13 cellular contexts compared by ENCODE assay signal in the genomic region with DNA sequence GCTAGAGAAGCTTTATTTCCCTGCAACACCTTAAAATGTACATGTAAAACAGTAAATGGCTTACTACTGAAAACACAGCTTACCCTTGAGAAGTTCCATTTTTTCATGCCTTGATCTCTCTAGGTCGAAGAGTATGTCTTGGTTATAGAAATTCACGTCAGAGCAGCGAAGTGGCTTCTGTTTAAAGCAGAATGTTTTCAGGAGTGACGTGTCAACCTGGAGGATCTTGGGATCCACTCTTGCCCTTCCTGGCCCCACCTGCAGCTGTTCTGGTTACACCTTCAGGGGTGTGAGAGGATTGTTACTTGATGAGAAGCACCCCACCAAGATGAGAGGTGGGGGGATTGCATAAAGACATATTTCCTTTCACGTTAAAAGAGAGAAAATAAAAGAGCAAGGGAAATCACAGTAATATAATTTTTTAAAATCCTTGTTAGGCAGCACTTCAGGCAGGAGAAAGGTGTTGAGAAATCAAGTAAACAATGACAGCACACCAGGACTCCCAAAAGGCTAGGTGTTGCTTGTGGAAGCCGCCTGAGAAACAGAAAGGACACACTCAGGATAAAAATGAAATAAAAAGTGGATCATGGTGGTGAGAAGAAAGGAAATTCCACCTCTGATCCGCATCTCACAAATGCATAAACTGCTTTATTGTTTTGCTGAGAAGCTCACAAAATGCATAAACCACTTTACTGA.
A peak's percentile ranks its signal among the peaks of the same experiment; 100 is the strongest.
DNase-seq lines count a peak whose midpoint lies in the region; ATAC-seq and TF ChIP-seq lines count a peak whose summit lies in the region.
"Had no signal": no experiment of that assay in that cellular context is flagged by ENCODE, and none has a peak within 500 bp of the region (broad histone marks: within the 10 kb centered on the region; RNA-seq: fewer than 3 reads in every experiment).

No MANE protein-coding gene starts in this region.

- DNase-seq in Panc1 (ENCODE audit: low read depth, low spot score): no peak
- peak; percentile 4 for DNase-seq in islet precursor cell
- no peak for DNase-seq in right lobe of liver
- DNase-seq in type B pancreatic cell (ENCODE audit: extremely low spot score, unreplicated experiment): no peak
- no peak for DNase-seq in NCI-H2227 (lab: John Stamatoyannopoulos, UW; ENCODE audit: unreplicated experiment)
- DNase-seq in mesenteric fat pad (ENCODE audit: low spot score): no peak
- DNase-seq: Caco-2; CD4-positive, CD25-positive, alpha-beta regulatory T cell; GDM1; H9 had no signal

- H3K9me3 ChIP-seq in Panc1 (ENCODE audit: control insufficient read depth, insufficient read depth, low read depth, low read length): no peaks in the 10 kb centered on the region
- H3K9me3 ChIP-seq in right lobe of liver: no peaks in the 10 kb centered on the region
- H3K9me3 ChIP-seq: BLaER1 treated with 17β-estradiol and CSF1 and Interleukin-3, amounts not matched to agents 10 nM and 100 nM; Caco-2 had no signal

- no peak for TF ChIP-seq POLR2A in right lobe of liver (IDR thresholded peaks at IDR 0.05)

- no peaks in the 10 kb centered on the region for H3K9me3 Mint-ChIP-seq in type B pancreatic cell
- H3K9me3 Mint-ChIP-seq: CD4-positive, CD25-positive, alpha-beta regulatory T cell; H9 had no signal

- intact Hi-C loops in Panc1 (cut with micrococcal nuclease; ENCODE audit: unreplicated experiment) (no loop called here), right lobe of liver (cut with DNase I) (no loop called here)

- peaks cover 4% of the 10 kb centered on the region for H3K27me3 Mint-ChIP-seq in type B pancreatic cell

- H3K4me3 Mint-ChIP-seq in type B pancreatic cell: peak overlapping the region; percentile 10
- H3K4me3 Mint-ChIP-seq: B cell; CD4-positive, CD25-positive, alpha-beta regulatory T cell; H9 had no signal

- H3K36me3 ChIP-seq in Panc1 (ENCODE audit: control insufficient read depth, insufficient read depth, low read length) (no peaks in the 10 kb centered on the region), right lobe of liver (no peaks in the 10 kb centered on the region)
- H3K36me3 ChIP-seq: BLaER1 treated with 17β-estradiol and CSF1 and Interleukin-3, amounts not matched to agents 10 nM and 100 nM had no signal

- BruUV-seq in Panc1 (replicated peaks; lab: Mats Ljungman, UMichigan): no TSS peak

- H3K36me3 Mint-ChIP-seq in type B pancreatic cell: peaks cover 3% of the 10 kb centered on the region
- H3K36me3 Mint-ChIP-seq: CD4-positive, CD25-positive, alpha-beta regulatory T cell had no signal

- no peak overlapping the region for H3K4me3 ChIP-seq in Panc1 (ENCODE audit: low read depth in 2 of 2, low read length in 2 of 2)
- H3K4me3 ChIP-seq in right lobe of liver: no peak overlapping the region
- H3K4me3 ChIP-seq: BLaER1 treated with 17β-estradiol and CSF1 and Interleukin-3, amounts not matched to agents 10 nM and 100 nM had no signal

- H3K4me1 ChIP-seq in Panc1 (ENCODE audit: control insufficient read depth, insufficient read depth, low read length) (peaks cover 3% of the 10 kb centered on the region), right lobe of liver (peaks cover 0 to 7% (median 0%) of the 10 kb centered on the region in 4 donors)
- H3K4me1 ChIP-seq: BLaER1 treated with 17β-estradiol and CSF1 and Interleukin-3, amounts not matched to agents 10 nM and 100 nM had no signal

- in situ Hi-C loops in Panc1 (cut with HindIII; ENCODE audit: low pct_unique_long_range_greater_than_20kb, low sequenced_read_pairs): no loop called here

- CTCF ChIA-PET in Panc1 (lab: Charles Lee): no interaction called here

- no peak for ATAC-seq in Panc1
- peak; percentile 45 to 82 (median 62) for ATAC-seq in right lobe of liver
- ATAC-seq in GM18519 (IDR thresholded peaks at IDR 0.05; ENCODE audit: low FRiP score, unreplicated experiment): no peak

- peaks cover 38% of the 10 kb centered on the region for H3K4me1 Mint-ChIP-seq in type B pancreatic cell (ENCODE audit: unreplicated experiment)
- H3K4me1 Mint-ChIP-seq: B cell; CD4-positive, CD25-positive, alpha-beta regulatory T cell had no signal

- peak overlapping the region; percentile 26; the same call in 1 of the 2 replicates for H3K27ac ChIP-seq in Panc1 (ENCODE audit: low read length)
- no peak overlapping the region for H3K27ac ChIP-seq in right lobe of liver
- H3K27ac ChIP-seq: BLaER1 treated with 17β-estradiol and CSF1 and Interleukin-3, amounts not matched to agents 10 nM and 100 nM had no signal

- H3K27ac Mint-ChIP-seq in type B pancreatic cell: no peak overlapping the region
- H3K27ac Mint-ChIP-seq: B cell had no signal

- no peak for TF ChIP-seq CTCF in Panc1 (IDR thresholded peaks at IDR 0.05)
- no peak for TF ChIP-seq CTCF in right lobe of liver (IDR thresholded peaks at IDR 0.05)
- no peak for TF ChIP-seq CTCF in type B pancreatic cell (conservative IDR thresholded peaks at IDR 0.05)

- WGBS in right lobe of liver (ENCODE audit: insufficient coverage, low coverage, low lambda C conversion rate, missing lambda C conversion rate): 61% methylated on average over 7 of the region's 7 CpGs

- H3K27me3 ChIP-seq in Panc1 (ENCODE audit: control insufficient read depth, insufficient read depth, low read length) (no peaks in the 10 kb centered on the region), right lobe of liver (no peaks in the 10 kb centered on the region)
- H3K27me3 ChIP-seq: BLaER1 treated with 17β-estradiol and CSF1 and Interleukin-3, amounts not matched to agents 10 nM and 100 nM had no signal

- POLR2A ChIA-PET in Panc1 (lab: Charles Lee): no interaction called here

Comparison
In these comparisons a context has a peak if more than half of its experiments do, and no peak if none do; other contexts are left out.
1. ATAC-seq: peak in right lobe of liver (4 of 4); none in Panc1 (single experiment) and GM18519 (single experiment).